8 cellular contexts compared by ENCODE assay signal in genomic region chr5:89343666-89344065, GRCh38.
DNase-seq lines count a peak whose midpoint lies in the region; ATAC-seq and TF ChIP-seq lines count a peak whose summit lies in the region.

No MANE protein-coding gene starts in this region.

- H3K4me3 ChIP-seq in CD8-positive, alpha-beta memory T cell (ENCODE audit: low read length): no peak overlapping the region

- ATAC-seq in GM19468 (IDR thresholded peaks at IDR 0.05; ENCODE audit: extremely low read depth, unreplicated experiment) (peak; percentile 92), HG03460 (IDR thresholded peaks at IDR 0.05; ENCODE audit: unreplicated experiment) (peak; percentile 85), Right ventricle myocardium inferior (no peak)
- no peak for ATAC-seq in naive thymus-derived CD8-positive, alpha-beta T cell

- H3K27ac ChIP-seq in CD8-positive, alpha-beta memory T cell (ENCODE audit: low read depth, low read length): no peak overlapping the region

- no peaks in the 10 kb centered on the region for H3K9me3 ChIP-seq in CD8-positive, alpha-beta memory T cell (ENCODE audit: low read length)

- H3K27me3 Mint-ChIP-seq in CD8-positive, alpha-beta memory T cell: no peaks in the 10 kb centered on the region
- H3K27me3 Mint-ChIP-seq in naive thymus-derived CD8-positive, alpha-beta T cell: peaks cover 0 to 5% (median 0%) of the 10 kb centered on the region in 5 donors

- H3K4me1 ChIP-seq in CD8-positive, alpha-beta memory T cell (ENCODE audit: insufficient read depth, low read length): no peaks in the 10 kb centered on the region

- DNase-seq in Daoy (ENCODE audit: low read depth): peak; percentile 12
- peak; percentile 7 for DNase-seq in UCSD-AML1 (lab: John Stamatoyannopoulos, UW; ENCODE audit: unreplicated experiment)
- DNase-seq in HEK293T (ENCODE audit: extremely low spot score): no peak
- no peak for DNase-seq in CD8-positive, alpha-beta memory T cell
- DNase-seq in Right ventricle myocardium inferior (ENCODE audit: missing footprints): no peak
- no peak for DNase-seq in naive thymus-derived CD8-positive, alpha-beta T cell

- H3K27me3 ChIP-seq in CD8-positive, alpha-beta memory T cell (ENCODE audit: insufficient read depth, low read length, poor library complexity, severe bottlenecking): no peaks in the 10 kb centered on the region

- CTCF ChIA-PET in HEK293T (lab: Yijun Ruan, JAX): no interaction called here
- CTCF ChIA-PET in CD8-positive, alpha-beta memory T cell (lab: Charles Lee): no interaction called here

- intact Hi-C loops in Right ventricle myocardium inferior (cut with DNase I): no loop called here

- POLR2A ChIA-PET in HEK293T (lab: Yijun Ruan, JAX): no interaction called here
- POLR2A ChIA-PET in CD8-positive, alpha-beta memory T cell (lab: Charles Lee): no interaction called here
- POLR2A ChIA-PET in naive thymus-derived CD8-positive, alpha-beta T cell (lab: Charles Lee): no interaction called here

- no peaks in the 10 kb centered on the region for H3K36me3 Mint-ChIP-seq in CD8-positive, alpha-beta memory T cell
- H3K36me3 Mint-ChIP-seq in naive thymus-derived CD8-positive, alpha-beta T cell: no peaks in the 10 kb centered on the region

- H3K36me3 ChIP-seq in CD8-positive, alpha-beta memory T cell (ENCODE audit: insufficient read depth, low read length): no peaks in the 10 kb centered on the region

- H3K4me1 Mint-ChIP-seq in CD8-positive, alpha-beta memory T cell: peaks cover 0 to 3% (median 0%) of the 10 kb centered on the region in 3 donors
- peaks cover 0 to 23% (median 0%) of the 10 kb centered on the region in 4 donors for H3K4me1 Mint-ChIP-seq in naive thymus-derived CD8-positive, alpha-beta T cell

- H3K27ac Mint-ChIP-seq in CD8-positive, alpha-beta memory T cell: peak overlapping the region in 1 of 8 donors; percentile 43
- H3K27ac Mint-ChIP-seq in naive thymus-derived CD8-positive, alpha-beta T cell: no peak overlapping the region

- H3K9me3 Mint-ChIP-seq in CD8-positive, alpha-beta memory T cell: peaks cover 0 to 2% (median 0%) of the 10 kb centered on the region in 5 donors
- H3K9me3 Mint-ChIP-seq in naive thymus-derived CD8-positive, alpha-beta T cell: peaks cover 0 to 8% (median 0%) of the 10 kb centered on the region in 9 donors

- no peak overlapping the region for H3K4me3 Mint-ChIP-seq in CD8-positive, alpha-beta memory T cell
- H3K4me3 Mint-ChIP-seq in naive thymus-derived CD8-positive, alpha-beta T cell: no peak overlapping the region

TF ChIP-seq in HEK293T, 16 proteins besides CTCF, POLR2A, EP300 and RAD21:
- TF ChIP-seq LEF1 (IDR thresholded peaks at IDR 0.05; ENCODE audit: borderline replicate concordance) (no peak), ARNT (IDR thresholded peaks at IDR 0.05) (no peak), HDGF (IDR thresholded peaks at IDR 0.05; ENCODE audit: borderline replicate concordance) (no peak), TARDBP (IDR thresholded peaks at IDR 0.05) (no peak), SUZ12 (IDR thresholded peaks at IDR 0.05) (no peak), FOXM1 (IDR thresholded peaks at IDR 0.05; ENCODE audit: borderline replicate concordance) (no peak), SP1 (IDR thresholded peaks at IDR 0.05) (no peak), ELF4 (IDR thresholded peaks at IDR 0.05) (no peak), PKNOX1 (IDR thresholded peaks at IDR 0.05) (no peak), BHLHE40 (IDR thresholded peaks at IDR 0.05; ENCODE audit: borderline replicate concordance) (no peak), L3MBTL2 (conservative IDR thresholded peaks at IDR 0.05) (no peak)
TF ChIP-seq in HEK293T: peak in this region for 0.

Comparison
In these comparisons a context has a peak if more than half of its experiments do, and no peak if none do; other contexts are left out.
1. DNase-seq: peak in Daoy (single experiment) and UCSD-AML1 (single experiment); none in HEK293T (single experiment), CD8-positive, alpha-beta memory T cell (0 of 5), Right ventricle myocardium inferior (single experiment) and naive thymus-derived CD8-positive, alpha-beta T cell (0 of 10).
2. ATAC-seq: peak in GM19468 (single experiment) and HG03460 (single experiment); none in Right ventricle myocardium inferior (single experiment) and naive thymus-derived CD8-positive, alpha-beta T cell (0 of 2).